In genomic region chr2:99706734-99707133, GRCh38 we compare ENCODE assay signal across 17 cellular contexts.
DNase-seq lines count a peak whose midpoint lies in the region; ATAC-seq and TF ChIP-seq lines count a peak whose summit lies in the region.
"Had no signal": no experiment of that assay in that cellular context is flagged by ENCODE, and none has a peak within 500 bp of the region (broad histone marks: within the 10 kb centered on the region; RNA-seq: fewer than 3 reads in every experiment).

No MANE protein-coding gene starts in this region.

- no peak overlapping the region for H3K18ac ChIP-seq in neuronal stem cell (ENCODE audit: low read length)

- H3K36me3 ChIP-seq in breast epithelium, result no peaks in the 10 kb centered on the region
- no peaks in the 10 kb centered on the region for H3K36me3 ChIP-seq in mammary epithelial cell (ENCODE audit: insufficient read depth, low read length)
- H3K36me3 ChIP-seq in neuronal stem cell (replicated peaks in 1 of 2; ENCODE audit: control insufficient read depth in 2 of 2, insufficient read depth in 2 of 2, low read length in 2 of 2), result no peaks in the 10 kb centered on the region

- DNase-seq in breast epithelium (ENCODE audit: low spot score in 2 of 2) (no peak), mammary epithelial cell (no peak), Right ventricle myocardium superior (no peak), neuronal stem cell (ENCODE audit: low spot score) (no peak), hippocampal formation (lab: John Stamatoyannopoulos, UW) (no peak), HFFc6 (no peak), foreskin keratinocyte (no peak)
- DNase-seq in activated T-cell treated with anti-CD3 and anti-CD28 coated beads, Interleukin-2, amount 50 U/mL, for 48 hours, result no peak
- DNase-seq: activated CD8-positive, alpha-beta T cell treated with anti-CD3 and anti-CD28 coated beads for 36 hours; DMS53; glutamatergic neuron; NCI-H2029; NCI-H524 treated with DMSO at 0.1 percent for 48 hours; posterior cingulate gyrus; stimulated activated CD4-positive, alpha-beta T cell treated with anti-CD3 and anti-CD28 coated beads, Interleukin-15, amount 100 ng/mL, for 24 hours had no signal

- no peak overlapping the region for H3K23ac ChIP-seq in neuronal stem cell (ENCODE audit: low read depth, low read length, poor library complexity)

- no peak overlapping the region for H4K91ac ChIP-seq in neuronal stem cell (ENCODE audit: low read depth, low read length, poor library complexity)

- TF ChIP-seq CTCF in breast epithelium (IDR thresholded peaks at IDR 0.05) (no peak), mammary epithelial cell (conservative IDR thresholded peaks at IDR 0.05 in 1 of 2, IDR thresholded peaks at IDR 0.05 in 1 of 2; ENCODE audit: extremely low read depth in 1 of 2, insufficient read depth in 1 of 2, low read depth in 1 of 2, low read length in 2 of 2) (no peak), HFFc6 (IDR thresholded peaks at IDR 0.05) (no peak), foreskin keratinocyte (conservative IDR thresholded peaks at IDR 0.05) (no peak)

- no peaks in the 10 kb centered on the region for H3K79me1 ChIP-seq in neuronal stem cell (ENCODE audit: low read depth, low read length)

- no peak overlapping the region for H3K4me2 ChIP-seq in mammary epithelial cell (ENCODE audit: insufficient read depth, low read depth, low read length)
- no peak overlapping the region for H3K4me2 ChIP-seq in neuronal stem cell (ENCODE audit: insufficient read depth, low read length, poor library complexity, severe bottlenecking)
- H3K4me2 ChIP-seq: BLaER1 treated with 17β-estradiol and CSF1 and Interleukin-3, amounts not matched to agents 10 nM and 100 nM had no signal

- intact Hi-C loops in breast epithelium (cut with DNase I; ENCODE audit: low total_unique reads), result no loop called here
- intact Hi-C loops in mammary epithelial cell (cut with micrococcal nuclease), result no loop called here
- intact Hi-C loops in Right ventricle myocardium superior (cut with DNase I), result no loop called here

- no peak for TF ChIP-seq POLR2A in breast epithelium (IDR thresholded peaks at IDR 0.05)

- H2AFZ ChIP-seq in mammary epithelial cell (ENCODE audit: low read depth, low read length), result no peak overlapping the region
- H2AFZ ChIP-seq in neuronal stem cell (ENCODE audit: low read length), result peak overlapping the region; percentile 35

- no peak overlapping the region for H3K4me3 ChIP-seq in breast epithelium
- H3K4me3 ChIP-seq in mammary epithelial cell (replicated peaks in 1 of 3; ENCODE audit: insufficient read depth in 1 of 3, low read depth in 2 of 3, low read length in 3 of 3), result no peak overlapping the region
- H3K4me3 ChIP-seq in neuronal stem cell (ENCODE audit: low read length in 2 of 2), result peak overlapping the region in 1 of 2 donors; percentile 17
- H3K4me3 ChIP-seq: BLaER1 treated with 17β-estradiol and CSF1 and Interleukin-3, amounts not matched to agents 10 nM and 100 nM had no signal

- no peak overlapping the region for H2BK5ac ChIP-seq in neuronal stem cell (ENCODE audit: low read length)

- H4K20me1 ChIP-seq in mammary epithelial cell (ENCODE audit: insufficient read depth, low read length), result no peaks in the 10 kb centered on the region
- H4K20me1 ChIP-seq: BLaER1 treated with 17β-estradiol and CSF1 and Interleukin-3, amounts not matched to agents 10 nM and 100 nM had no signal

- in situ Hi-C loops in mammary epithelial cell (cut with MboI; ENCODE audit: low sequenced_read_pairs in 2 of 2), result no loop called here

- no peak overlapping the region for H2BK12ac ChIP-seq in neuronal stem cell (ENCODE audit: low read length)

- CTCF ChIA-PET in mammary epithelial cell (lab: Charles Lee; ENCODE audit: low non-redundant PET), result no interaction called here

- no peak overlapping the region for H4K8ac ChIP-seq in neuronal stem cell (ENCODE audit: low read depth, low read length)

- ATAC-seq in Right ventricle myocardium superior (ENCODE audit: poor library complexity) (peak; percentile 39), foreskin keratinocyte (no peak)
- ATAC-seq: activated CD8-positive, alpha-beta T cell treated with anti-CD3 and anti-CD28 coated beads for 36 hours had no signal

- no peaks in the 10 kb centered on the region for H3K79me2 ChIP-seq in mammary epithelial cell (ENCODE audit: insufficient read depth, low read length)

- no peak overlapping the region for H3K4ac ChIP-seq in neuronal stem cell (ENCODE audit: low read length)

- WGBS in mammary epithelial cell (ENCODE audit: low coverage, missing lambda C conversion rate), result 41% methylated on average over 4 of the region's 4 CpGs
- WGBS in neuronal stem cell (ENCODE audit: extremely low coverage in 2 of 2, insufficient read length in 2 of 2, insufficient replicate concordance in 1 of 2), 2 donors, result no CpG with 5 or more reads among the region's 4 CpGs

- H3K9me3 ChIP-seq in breast epithelium, result no peaks in the 10 kb centered on the region
- no peaks in the 10 kb centered on the region for H3K9me3 ChIP-seq in mammary epithelial cell (replicated peaks; ENCODE audit: insufficient read depth, low read length)
- no peaks in the 10 kb centered on the region for H3K9me3 ChIP-seq in neuronal stem cell (replicated peaks in 1 of 2; ENCODE audit: control insufficient read depth in 2 of 2, insufficient read depth in 1 of 2, low read depth in 1 of 2, low read length in 2 of 2)
- H3K9me3 ChIP-seq: BLaER1 treated with 17β-estradiol and CSF1 and Interleukin-3, amounts not matched to agents 10 nM and 100 nM had no signal

- H2BK15ac ChIP-seq in neuronal stem cell (ENCODE audit: low read length), result no peak overlapping the region

- dilution Hi-C loops in mammary epithelial cell (cut with HindIII; ENCODE audit: low sequenced_read_pairs), result no loop called here

- no peak overlapping the region for H3K27ac Mint-ChIP-seq in HFFc6
- H3K27ac Mint-ChIP-seq: activated CD8-positive, alpha-beta T cell treated with anti-CD3 and anti-CD28 coated beads for 36 hours had no signal

- no TSS peak for BruUV-seq in mammary epithelial cell (replicated peaks; lab: Mats Ljungman, UMichigan)

- peaks cover 0 to 10% of the 10 kb centered on the region in 2 donors for H3K4me1 ChIP-seq in breast epithelium
- H3K4me1 ChIP-seq in mammary epithelial cell (ENCODE audit: insufficient read depth, low read length), result no peaks in the 10 kb centered on the region
- H3K4me1 ChIP-seq in neuronal stem cell (ENCODE audit: control insufficient read depth in 2 of 2, insufficient read depth in 1 of 2, low read depth in 1 of 2, low read length in 2 of 2), result peaks cover 0 to 16% of the 10 kb centered on the region in 2 donors
- H3K4me1 ChIP-seq in foreskin keratinocyte, result peaks cover 6% of the 10 kb centered on the region
- H3K4me1 ChIP-seq: BLaER1 treated with 17β-estradiol and CSF1 and Interleukin-3, amounts not matched to agents 10 nM and 100 nM had no signal

- H3K9me3 Mint-ChIP-seq in HFFc6, result no peaks in the 10 kb centered on the region; the same call in 1 of the 2 replicates
- H3K9me3 Mint-ChIP-seq: activated CD8-positive, alpha-beta T cell treated with anti-CD3 and anti-CD28 coated beads for 36 hours had no signal

- no peak overlapping the region for H3K4me3 Mint-ChIP-seq in HFFc6
- H3K4me3 Mint-ChIP-seq: activated CD8-positive, alpha-beta T cell treated with anti-CD3 and anti-CD28 coated beads for 36 hours had no signal

- H3K27me3 ChIP-seq in breast epithelium (no peaks in the 10 kb centered on the region), mammary epithelial cell (ENCODE audit: insufficient read depth, low read length) (peaks cover 19% of the 10 kb centered on the region), neuronal stem cell (ENCODE audit: control insufficient read depth in 3 of 3, insufficient read depth in 3 of 3, low read depth in 1 of 3, low read length in 3 of 3) (no peaks in the 10 kb centered on the region), foreskin keratinocyte (peaks cover 66% of the 10 kb centered on the region)
- H3K27me3 ChIP-seq: BLaER1 treated with 17β-estradiol and CSF1 and Interleukin-3, amounts not matched to agents 10 nM and 100 nM had no signal

- peaks cover 32% of the 10 kb centered on the region for H3K4me1 Mint-ChIP-seq in HFFc6 (ENCODE audit: low read depth)

- no peak overlapping the region for H3K14ac ChIP-seq in neuronal stem cell (ENCODE audit: low read length)

- peaks cover 3% of the 10 kb centered on the region; the same call in 1 of the 2 replicates for H3K27me3 Mint-ChIP-seq in HFFc6 (ENCODE audit: insufficient read depth)

- H2BK120ac ChIP-seq in neuronal stem cell (ENCODE audit: low read depth, low read length), result no peak overlapping the region

- H3K9ac ChIP-seq in mammary epithelial cell (ENCODE audit: insufficient read depth, low read length), result no peak overlapping the region
- no peak overlapping the region for H3K9ac ChIP-seq in neuronal stem cell (ENCODE audit: low read depth, low read length, poor library complexity)
- H3K9ac ChIP-seq: BLaER1 treated with 17β-estradiol and CSF1 and Interleukin-3, amounts not matched to agents 10 nM and 100 nM had no signal

- H2AK5ac ChIP-seq in neuronal stem cell (ENCODE audit: low read depth, low read length), result no peak overlapping the region

- H3K36me3 Mint-ChIP-seq in HFFc6 (ENCODE audit: low read depth), result no peaks in the 10 kb centered on the region

- H3K27ac ChIP-seq in breast epithelium, result peak overlapping the region; percentile 2 to 23
- no peak overlapping the region for H3K27ac ChIP-seq in mammary epithelial cell (ENCODE audit: insufficient read depth, low read depth, low read length)
- H3K27ac ChIP-seq in neuronal stem cell (replicated peaks; ENCODE audit: low read length), result no peak overlapping the region
- H3K27ac ChIP-seq in foreskin keratinocyte, result no peak overlapping the region
- H3K27ac ChIP-seq: 22Rv1; BLaER1 treated with 17β-estradiol and CSF1 and Interleukin-3, amounts not matched to agents 10 nM and 100 nM had no signal

Comparison
In these comparisons a context has a peak if more than half of its experiments do, and no peak if none do; other contexts are left out.
1. H3K27ac ChIP-seq: peak in breast epithelium (2 of 2); none in mammary epithelial cell (single experiment), neuronal stem cell (single experiment) and foreskin keratinocyte (single experiment).